ENCODE assay signal across 8 cellular contexts in the genomic region with DNA sequence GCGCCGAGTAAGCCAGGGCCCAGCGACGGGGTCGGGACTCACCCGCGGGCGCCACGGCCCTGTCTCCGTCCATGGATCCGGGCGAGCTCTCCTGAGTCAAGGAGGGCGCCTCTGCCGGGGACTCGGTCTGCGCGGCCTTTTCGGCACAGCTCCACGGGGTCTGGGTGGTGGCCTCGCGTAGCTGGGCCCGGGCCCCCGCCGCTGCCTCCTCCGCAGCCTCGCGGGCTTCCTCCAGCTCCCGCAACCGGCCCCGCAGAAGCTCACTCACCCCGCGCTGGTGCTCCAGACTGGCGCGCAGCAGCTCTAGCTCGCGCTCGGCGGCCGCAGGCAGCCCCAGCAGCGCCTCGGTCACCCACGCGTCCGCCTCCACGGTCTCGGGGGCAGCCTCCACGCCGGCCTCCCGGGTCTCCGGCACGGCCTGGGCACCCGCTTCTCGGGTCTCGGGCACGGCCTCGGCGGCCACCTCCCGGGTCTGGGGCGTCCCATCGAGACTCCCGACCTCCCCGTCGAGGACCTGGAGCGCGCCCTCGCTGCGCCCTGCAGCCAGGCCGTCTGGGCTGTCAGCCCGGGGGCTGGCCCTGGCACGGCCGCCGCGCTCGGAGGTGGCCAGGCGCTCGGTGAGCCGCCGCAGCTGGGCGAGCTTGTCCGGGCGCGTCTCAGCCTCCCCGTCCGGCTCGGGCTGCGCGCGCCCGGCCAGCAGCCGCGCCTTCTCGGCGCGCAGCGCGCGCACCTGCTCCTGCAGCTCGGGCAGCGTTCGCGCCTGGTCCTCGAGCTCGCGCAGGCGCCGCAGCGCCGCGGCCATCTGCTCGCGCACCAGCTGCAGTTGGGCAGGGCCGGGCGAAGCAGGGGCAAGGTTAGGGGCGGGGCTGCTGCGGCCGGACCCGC. TPM values are rescaled to one million over a fixed set of nuclear protein-coding genes. Genes with fewer than 3 reads are reported as not detected.
DNase-seq lines count a peak whose midpoint lies in the region; ATAC-seq and TF ChIP-seq lines count a peak whose summit lies in the region.

No MANE protein-coding gene starts in this region.

- H3K9me3 ChIP-seq in MM.1S (replicated peaks; ENCODE audit: insufficient read depth, low read length): no peaks in the 10 kb centered on the region

- no peaks in the 10 kb centered on the region for H3K79me2 ChIP-seq in MM.1S (ENCODE audit: low read length)

- H3K4me1 ChIP-seq in MM.1S (ENCODE audit: low read length) (no peaks in the 10 kb centered on the region), foreskin keratinocyte (no peaks in the 10 kb centered on the region), rectal smooth muscle tissue (ENCODE audit: control insufficient read depth, insufficient read depth, low read length) (peaks cover 3% of the 10 kb centered on the region)

- no peak overlapping the region for H3K4me3 ChIP-seq in MM.1S (ENCODE audit: low read length)
- H3K4me3 ChIP-seq in WI38 (ENCODE audit: low read depth, low read length): peak overlapping the region; percentile 34; the same call in 1 of the 2 replicates
- H3K4me3 ChIP-seq in rectal smooth muscle tissue (ENCODE audit: low read length): peak overlapping the region; percentile 33

- TF ChIP-seq CTCF in MM.1S (IDR thresholded peaks at IDR 0.05; ENCODE audit: low read length) (no peak), WI38 (IDR thresholded peaks at IDR 0.05; ENCODE audit: low read depth, low read length) (no peak), foreskin keratinocyte (conservative IDR thresholded peaks at IDR 0.05) (no peak)

- no peak overlapping the region for H3K27ac Mint-ChIP-seq in activated CD4-positive, alpha-beta T cell treated with anti-CD3 and anti-CD28 coated beads, Interleukin-2, amount 10 ng/mL, durations not matched to agents 24 days and 14 days

- no peak overlapping the region for H3K27ac ChIP-seq in MM.1S (ENCODE audit: low read length)
- no peak overlapping the region for H3K27ac ChIP-seq in foreskin keratinocyte
- H3K27ac ChIP-seq in rectal smooth muscle tissue (ENCODE audit: low read depth, low read length): no peak overlapping the region

- no peaks in the 10 kb centered on the region; the same call in 1 of the 2 replicates for H4K20me1 ChIP-seq in MM.1S (ENCODE audit: insufficient read depth, low read length)

- ATAC-seq in foreskin keratinocyte (peak; percentile 62), GM18907 (IDR thresholded peaks at IDR 0.05; ENCODE audit: unreplicated experiment) (no peak), HG02763 (IDR thresholded peaks at IDR 0.05; ENCODE audit: unreplicated experiment) (no peak)

- no peak overlapping the region for H3K9ac ChIP-seq in MM.1S (ENCODE audit: low read length)
- no peak overlapping the region for H3K9ac ChIP-seq in rectal smooth muscle tissue (ENCODE audit: low read length)

- no peaks in the 10 kb centered on the region for H3K36me3 Mint-ChIP-seq in activated CD4-positive, alpha-beta T cell treated with anti-CD3 and anti-CD28 coated beads, Interleukin-2, amount 10 ng/mL, durations not matched to agents 24 days and 14 days (ENCODE audit: low read depth)

- no peak overlapping the region for H3K4me3 Mint-ChIP-seq in activated CD4-positive, alpha-beta T cell treated with anti-CD3 and anti-CD28 coated beads, Interleukin-2, amount 10 ng/mL, durations not matched to agents 24 days and 14 days

- H3K27me3 ChIP-seq in MM.1S (replicated peaks; ENCODE audit: insufficient read depth, low read length) (peaks cover 74% of the 10 kb centered on the region), foreskin keratinocyte (peaks cover 36% of the 10 kb centered on the region), rectal smooth muscle tissue (ENCODE audit: control insufficient read depth, insufficient read depth, low read length) (peaks cover 28% of the 10 kb centered on the region)

- peaks cover 5% of the 10 kb centered on the region for H3K4me1 Mint-ChIP-seq in activated CD4-positive, alpha-beta T cell treated with anti-CD3 and anti-CD28 coated beads, Interleukin-2, amount 10 ng/mL, durations not matched to agents 24 days and 14 days

- DNase-seq in activated CD4-positive, alpha-beta T cell treated with anti-CD3 and anti-CD28 coated beads, Interleukin-2, amount 10 ng/mL, durations not matched to agents 24 days and 14 days: peak; percentile 83
- DNase-seq in activated CD4-positive, alpha-beta T cell treated with anti-CD3 and anti-CD28 coated beads, Interleukin-2, amount 50 U/mL, for 4 hours: no peak
- DNase-seq in MM.1S (peak; percentile 80), foreskin keratinocyte (peak in 1 of 2 donors; percentile 65)

- peak overlapping the region; percentile 52; the same call in 1 of the 2 replicates for H3K4me2 ChIP-seq in MM.1S (ENCODE audit: low read depth, low read length)

- no peaks in the 10 kb centered on the region for H3K36me3 ChIP-seq in MM.1S (replicated peaks; ENCODE audit: insufficient read depth, low read length)
- H3K36me3 ChIP-seq in rectal smooth muscle tissue (ENCODE audit: control insufficient read depth, insufficient read depth, low read length): no peaks in the 10 kb centered on the region

- intact Hi-C loops in activated CD4-positive, alpha-beta T cell treated with anti-CD3 and anti-CD28 coated beads, Interleukin-2, amount 10 ng/mL, durations not matched to agents 24 days and 14 days (cut with micrococcal nuclease): no loop called here

- H2AFZ ChIP-seq in MM.1S (ENCODE audit: low read length): no peak overlapping the region

- H3K27me3 Mint-ChIP-seq in activated CD4-positive, alpha-beta T cell treated with anti-CD3 and anti-CD28 coated beads, Interleukin-2, amount 10 ng/mL, durations not matched to agents 24 days and 14 days: peaks cover 37% of the 10 kb centered on the region

- H3F3A ChIP-seq in MM.1S (ENCODE audit: insufficient read depth, low read length): no peaks in the 10 kb centered on the region; the same call in 1 of the 2 replicates

- H3K9me3 Mint-ChIP-seq in activated CD4-positive, alpha-beta T cell treated with anti-CD3 and anti-CD28 coated beads, Interleukin-2, amount 10 ng/mL, durations not matched to agents 24 days and 14 days: no peaks in the 10 kb centered on the region

- no peaks in the 10 kb centered on the region for H3K9me2 ChIP-seq in MM.1S (replicated peaks; ENCODE audit: insufficient read depth, low read length)

RNA-seq across cellular contexts. Expression of a gene that starts 8.4 kb away (rescaled TPM):
- total RNA-seq in activated CD4-positive, alpha-beta T cell treated with anti-CD3 and anti-CD28 coated beads, Interleukin-2, amount 10 ng/mL, durations not matched to agents 24 days and 14 days: 0.85 and 1.5 TPM in 2 replicates
- total RNA-seq in foreskin keratinocyte: 0.34 and 0.35 TPM in 2 replicates
- polyA plus RNA-seq in foreskin keratinocyte: 0.41 and 0.48 TPM in 2 replicates

RNA-seq across cellular contexts. Expression of a gene that starts 13.4 kb away (rescaled TPM):
- 2,054 and 2,121 TPM in 2 replicates for total RNA-seq in activated CD4-positive, alpha-beta T cell treated with anti-CD3 and anti-CD28 coated beads, Interleukin-2, amount 10 ng/mL, durations not matched to agents 24 days and 14 days
- total RNA-seq in foreskin keratinocyte: 761 and 816 TPM in 2 replicates
- 1,688 and 1,858 TPM in 2 replicates for polyA plus RNA-seq in foreskin keratinocyte

RNA-seq across cellular contexts. Expression of a gene that starts 13.5 kb away (rescaled TPM):
- total RNA-seq in activated CD4-positive, alpha-beta T cell treated with anti-CD3 and anti-CD28 coated beads, Interleukin-2, amount 10 ng/mL, durations not matched to agents 24 days and 14 days: 52.9 and 54.3 TPM in 2 replicates
- 101 and 110 TPM in 2 replicates for total RNA-seq in foreskin keratinocyte
- polyA plus RNA-seq in foreskin keratinocyte: 177 and 193 TPM in 2 replicates

RNA-seq across cellular contexts. Expression of a gene that starts 26.5 kb away (rescaled TPM):
- 110 and 113 TPM in 2 replicates for total RNA-seq in activated CD4-positive, alpha-beta T cell treated with anti-CD3 and anti-CD28 coated beads, Interleukin-2, amount 10 ng/mL, durations not matched to agents 24 days and 14 days
- 46.0 and 51.8 TPM in 2 replicates for total RNA-seq in foreskin keratinocyte
- 70.5 and 73.9 TPM in 2 replicates for polyA plus RNA-seq in foreskin keratinocyte

RNA-seq across cellular contexts. Expression of a gene that starts 29.3 kb away (rescaled TPM):
- total RNA-seq in activated CD4-positive, alpha-beta T cell treated with anti-CD3 and anti-CD28 coated beads, Interleukin-2, amount 10 ng/mL, durations not matched to agents 24 days and 14 days: 4.0 and 4.1 TPM in 2 replicates
- 1.5 and 3.0 TPM in 2 replicates for total RNA-seq in foreskin keratinocyte
- polyA plus RNA-seq in foreskin keratinocyte: 2.3 and 3.7 TPM in 2 replicates

Comparison
In these comparisons a context has a peak if more than half of its experiments do, and no peak if none do; other contexts are left out.
1. DNase-seq: peak in activated CD4-positive, alpha-beta T cell treated with anti-CD3 and anti-CD28 coated beads, Interleukin-2, amount 10 ng/mL, durations not matched to agents 24 days and 14 days (single experiment) and MM.1S (single experiment); none in activated CD4-positive, alpha-beta T cell treated with anti-CD3 and anti-CD28 coated beads, Interleukin-2, amount 50 U/mL, for 4 hours (0 of 2).